20 cellular contexts compared by ENCODE assay signal in the genomic region with DNA sequence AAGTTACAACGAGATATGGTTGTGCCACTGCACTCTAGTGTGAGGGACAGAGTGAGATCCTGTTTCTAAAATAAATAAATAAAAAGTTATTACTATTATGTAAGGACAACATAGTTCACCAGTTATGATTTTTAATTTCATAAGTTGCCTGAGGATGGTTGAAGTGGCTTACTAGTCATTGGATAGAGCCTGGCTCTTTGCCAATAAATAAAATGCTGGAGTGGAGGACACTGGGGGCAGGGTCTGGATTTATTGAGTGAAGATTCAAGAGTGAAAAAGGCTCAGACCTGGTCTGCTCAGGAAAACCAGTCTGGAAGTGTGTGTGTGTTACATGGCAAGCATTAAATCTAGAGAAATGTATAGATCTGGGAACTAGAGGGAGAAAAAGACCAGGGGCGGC. TPM values are rescaled to one million over a fixed set of nuclear protein-coding genes. Genes with fewer than 3 reads are reported as not detected.
A peak's percentile ranks its signal among the peaks of the same experiment; 100 is the strongest.
DNase-seq lines count a peak whose midpoint lies in the region; ATAC-seq and TF ChIP-seq lines count a peak whose summit lies in the region.
"Had no signal": no experiment of that assay in that cellular context is flagged by ENCODE, and none has a peak within 500 bp of the region (broad histone marks: within the 10 kb centered on the region; RNA-seq: fewer than 3 reads in every experiment).

No MANE protein-coding gene starts in this region.

- H3K4me2 ChIP-seq in PC-3 (ENCODE audit: low read length) = no peak overlapping the region

- H3K27ac Mint-ChIP-seq in activated naive CD8-positive, alpha-beta T cell = no peak overlapping the region
- H3K27ac Mint-ChIP-seq in activated naive CD8-positive, alpha-beta T cell treated with anti-CD3 and anti-CD28 coated beads, Interleukin-2, amount 50 U/mL, for 24 hours = no peak overlapping the region
- H3K27ac Mint-ChIP-seq in T-helper 17 cell = peak overlapping the region; percentile 95
- peak overlapping the region; percentile 17 for H3K27ac Mint-ChIP-seq in mesothelial cell of epicardium
- H3K27ac Mint-ChIP-seq: activated T-helper 2 cell treated with anti-CD3 and anti-CD28 coated beads, Interferon-gamma antibody, Interleukin-2, Interleukin-4, amounts not matched to agents 10 μg/mL and 5 μg/mL and 100 μg/mL, durations not matched to agents 14 hours and 24 hours and 36 hours had no signal

- H2AFZ ChIP-seq in PC-3 (ENCODE audit: low read length) = no peak overlapping the region

- H4K20me1 ChIP-seq in PC-3 (ENCODE audit: low read length) = no peaks in the 10 kb centered on the region

- no peak for DNase-seq in activated naive CD8-positive, alpha-beta T cell treated with anti-CD3 and anti-CD28 coated beads, Interleukin-2, amount 50 U/mL, for 24 hours
- DNase-seq in T-helper 17 cell = no peak
- no peak for DNase-seq in mesothelial cell of epicardium (ENCODE audit: low spot score in 2 of 2, unreplicated experiment in 2 of 2)
- DNase-seq in upper lobe of right lung = no peak
- DNase-seq in PC-3 = no peak
- no peak for DNase-seq in NCI-H1930 (lab: John Stamatoyannopoulos, UW)
- no peak for DNase-seq in HT-29 (ENCODE audit: low spot score)
- DNase-seq: amygdala, GOT3, mammary epithelial cell, NCI-H187 treated with DMSO at 0.1 percent for 48 hours, NCI-H446 treated with DMSO at 0.1 percent for 48 hours, Right ventricle myocardium superior, transverse colon had no signal

- no peak for ATAC-seq in activated naive CD8-positive, alpha-beta T cell treated with anti-CD3 and anti-CD28 coated beads, Interleukin-2, amount 50 U/mL, for 24 hours
- ATAC-seq in T-helper 17 cell (no peak), upper lobe of right lung (no peak), PC-3 (no peak)

- H3K4me3 ChIP-seq in upper lobe of right lung (peak overlapping the region; percentile 68), PC-3 (ENCODE audit: low read length) (no peak overlapping the region)

- no peaks in the 10 kb centered on the region for H3K36me3 ChIP-seq in upper lobe of right lung
- H3K36me3 ChIP-seq in PC-3 (ENCODE audit: low read depth, low read length) = no peaks in the 10 kb centered on the region
- H3K36me3 ChIP-seq: transverse colon had no signal

- no peaks in the 10 kb centered on the region for H3K27me3 Mint-ChIP-seq in activated naive CD8-positive, alpha-beta T cell
- no peaks in the 10 kb centered on the region for H3K27me3 Mint-ChIP-seq in activated naive CD8-positive, alpha-beta T cell treated with anti-CD3 and anti-CD28 coated beads, Interleukin-2, amount 50 U/mL, for 24 hours
- H3K27me3 Mint-ChIP-seq in T-helper 17 cell (no peaks in the 10 kb centered on the region), mesothelial cell of epicardium (ENCODE audit: low read depth) (no peaks in the 10 kb centered on the region)

- CTCF ChIA-PET in PC-3 (lab: Charles Lee) = no interaction called here

- TF ChIP-seq CTCF in mesothelial cell of epicardium (IDR thresholded peaks at IDR 0.05; ENCODE audit: unreplicated experiment) = no peak
- no peak for TF ChIP-seq CTCF in upper lobe of right lung (IDR thresholded peaks at IDR 0.05)
- no peak for TF ChIP-seq CTCF in PC-3 (conservative IDR thresholded peaks at IDR 0.05; ENCODE audit: low read depth, low read length)

- POLR2A ChIA-PET in PC-3 (lab: Charles Lee; ENCODE audit: unreplicated experiment) = no interaction called here

- H3K9me2 ChIP-seq in PC-3 (replicated peaks; ENCODE audit: low read length) = no peaks in the 10 kb centered on the region

- intact Hi-C loops in upper lobe of right lung (cut with DNase I) = no loop called here
- intact Hi-C loops in PC-3 (cut with micrococcal nuclease) = no loop called here

- no peaks in the 10 kb centered on the region for H3K9me3 Mint-ChIP-seq in activated naive CD8-positive, alpha-beta T cell (ENCODE audit: low read depth)
- H3K9me3 Mint-ChIP-seq in activated naive CD8-positive, alpha-beta T cell treated with anti-CD3 and anti-CD28 coated beads, Interleukin-2, amount 50 U/mL, for 24 hours = no peaks in the 10 kb centered on the region
- no peaks in the 10 kb centered on the region for H3K9me3 Mint-ChIP-seq in mesothelial cell of epicardium
- H3K9me3 Mint-ChIP-seq: activated T-helper 2 cell treated with anti-CD3 and anti-CD28 coated beads, Interferon-gamma antibody, Interleukin-2, Interleukin-4, amounts not matched to agents 10 μg/mL and 5 μg/mL and 100 μg/mL, durations not matched to agents 14 hours and 24 hours and 36 hours had no signal

- H3K9me3 ChIP-seq in T-helper 17 cell (ENCODE audit: control insufficient read depth, low read length, poor library complexity, severe bottlenecking) (no peaks in the 10 kb centered on the region), upper lobe of right lung (no peaks in the 10 kb centered on the region), PC-3 (ENCODE audit: low read length) (no peaks in the 10 kb centered on the region)
- H3K9me3 ChIP-seq: transverse colon had no signal

- peaks cover 68% of the 10 kb centered on the region for H3K79me2 ChIP-seq in PC-3 (ENCODE audit: low read length)

- H3K27ac ChIP-seq in upper lobe of right lung (no peak overlapping the region), PC-3 (ENCODE audit: low read length) (no peak overlapping the region)
- H3K27ac ChIP-seq: transverse colon, VCaP had no signal

- no TSS peak for BruUV-seq in PC-3 (replicated peaks; lab: Mats Ljungman, UMichigan)

- H3K4me1 ChIP-seq in upper lobe of right lung = peaks cover 64% of the 10 kb centered on the region
- H3K4me1 ChIP-seq in PC-3 (ENCODE audit: insufficient read depth, low read length) = peaks cover 19% of the 10 kb centered on the region

- peaks cover 76% of the 10 kb centered on the region for H3K4me1 Mint-ChIP-seq in activated naive CD8-positive, alpha-beta T cell (ENCODE audit: low read depth)
- peaks cover 58% of the 10 kb centered on the region for H3K4me1 Mint-ChIP-seq in activated naive CD8-positive, alpha-beta T cell treated with anti-CD3 and anti-CD28 coated beads, Interleukin-2, amount 50 U/mL, for 24 hours
- H3K4me1 Mint-ChIP-seq in T-helper 17 cell (peaks cover 47% of the 10 kb centered on the region), mesothelial cell of epicardium (peaks cover 25% of the 10 kb centered on the region)

- H3K9ac ChIP-seq in PC-3 (ENCODE audit: low read length) = no peak overlapping the region

- H3K27me3 ChIP-seq in upper lobe of right lung (no peaks in the 10 kb centered on the region), PC-3 (ENCODE audit: low read length) (no peaks in the 10 kb centered on the region)
- H3K27me3 ChIP-seq: transverse colon had no signal

- H3K36me3 Mint-ChIP-seq in activated naive CD8-positive, alpha-beta T cell = no peaks in the 10 kb centered on the region
- peaks cover 2% of the 10 kb centered on the region for H3K36me3 Mint-ChIP-seq in activated naive CD8-positive, alpha-beta T cell treated with anti-CD3 and anti-CD28 coated beads, Interleukin-2, amount 50 U/mL, for 24 hours (ENCODE audit: low read depth)
- peaks cover 2% of the 10 kb centered on the region for H3K36me3 Mint-ChIP-seq in T-helper 17 cell (ENCODE audit: low read depth)
- H3K36me3 Mint-ChIP-seq in mesothelial cell of epicardium = no peaks in the 10 kb centered on the region

- no peaks in the 10 kb centered on the region for H3F3A ChIP-seq in PC-3 (ENCODE audit: low read length, unreplicated experiment)

- H3K4me3 Mint-ChIP-seq in activated naive CD8-positive, alpha-beta T cell = peak overlapping the region; percentile 68
- no peak overlapping the region for H3K4me3 Mint-ChIP-seq in activated naive CD8-positive, alpha-beta T cell treated with anti-CD3 and anti-CD28 coated beads, Interleukin-2, amount 50 U/mL, for 24 hours
- H3K4me3 Mint-ChIP-seq in T-helper 17 cell (peak overlapping the region; percentile 15), mesothelial cell of epicardium (peak overlapping the region; percentile 5)

RNA-seq across cellular contexts. Expression of a gene that starts 2.1 kb away (rescaled TPM):
- total RNA-seq in T-helper 17 cell (10 to 100 TPM; 60.9 to 67.2 TPM), mesothelial cell of epicardium (55.6 to 56.6 TPM (median 56.2 TPM) in 3 replicates), upper lobe of right lung (78.2 TPM), PC-3 (2014; rRNA removed) (30.5 and 56.4 TPM in 2 replicates)
- total RNA-seq in HT-29 (2014; rRNA removed; shearing (Covaris generic)) = 50.8 and 54.2 TPM in 2 replicates

RNA-seq across cellular contexts. Expression of a gene that starts 12.3 kb away (rescaled TPM):
- under 1 TPM; 0.22 to 0.42 TPM for total RNA-seq in T-helper 17 cell
- 0.58 to 0.75 TPM (median 0.75 TPM) in 3 replicates for total RNA-seq in mesothelial cell of epicardium
- total RNA-seq in upper lobe of right lung = 25.1 TPM
- 2.9 and 3.1 TPM in 2 replicates for total RNA-seq in PC-3 (2014; rRNA removed)
- total RNA-seq in HT-29 (2014; rRNA removed; shearing (Covaris generic)) = 14.8 and 16.0 TPM in 2 replicates
- total RNA-seq: activated T-helper 2 cell treated with anti-CD3 and anti-CD28 coated beads, Interferon-gamma antibody, Interleukin-2, Interleukin-4, amounts not matched to agents 10 μg/mL and 5 μg/mL and 100 μg/mL, durations not matched to agents 14 hours and 24 hours and 36 hours; kidney epithelial cell; T-helper 1 cell treated with Interleukin-12 subunit alpha and Interleukin-12 subunit beta and Interleukin-4 antibody, amounts not matched to agents 30 ng/mL and 1 ng/mL, for 36 hours had no signal

RNA-seq across cellular contexts. Expression of a gene that starts 26.1 kb away (rescaled TPM):
- 1 to 10 TPM; 1.5 to 3.1 TPM for total RNA-seq in T-helper 17 cell
- total RNA-seq in mesothelial cell of epicardium = 1.6 to 3.0 TPM (median 2.3 TPM) in 3 replicates
- 5.3 TPM for total RNA-seq in upper lobe of right lung
- total RNA-seq in PC-3 (2014; rRNA removed) = 0.12 and 0.51 TPM in 2 replicates
- total RNA-seq in HT-29 (2014; rRNA removed; shearing (Covaris generic)) = 1.9 and 2.2 TPM in 2 replicates

RNA-seq across cellular contexts. Expression of a gene that starts 29.2 kb away (rescaled TPM):
- total RNA-seq in T-helper 17 cell (not detected), mesothelial cell of epicardium (1.7 to 2.1 TPM (median 1.7 TPM) in 3 replicates), upper lobe of right lung (4.3 TPM), PC-3 (2014; rRNA removed) (1.2 and 1.4 TPM in 2 replicates)
- 0.25 and 0.65 TPM in 2 replicates for total RNA-seq in HT-29 (2014; rRNA removed; shearing (Covaris generic))
- total RNA-seq: activated T-helper 2 cell treated with anti-CD3 and anti-CD28 coated beads, Interferon-gamma antibody, Interleukin-2, Interleukin-4, amounts not matched to agents 10 μg/mL and 5 μg/mL and 100 μg/mL, durations not matched to agents 14 hours and 24 hours and 36 hours; kidney epithelial cell; mammary epithelial cell; T-helper 1 cell treated with Interleukin-12 subunit alpha and Interleukin-12 subunit beta and Interleukin-4 antibody, amounts not matched to agents 30 ng/mL and 1 ng/mL, for 36 hours had no signal

RNA-seq across cellular contexts. Expression of a gene that starts 31.3 kb away (rescaled TPM):
- total RNA-seq in T-helper 17 cell (not detected), mesothelial cell of epicardium (0.09 TPM in 1 of 3 replicates, not detected in the others), upper lobe of right lung (not detected), PC-3 (2014; rRNA removed) (not detected in 2 replicates)
- 0.13 TPM in 1 of 2 replicates, not detected in the other for total RNA-seq in HT-29 (2014; rRNA removed; shearing (Covaris generic))
- total RNA-seq: activated T-helper 2 cell treated with anti-CD3 and anti-CD28 coated beads, Interferon-gamma antibody, Interleukin-2, Interleukin-4, amounts not matched to agents 10 μg/mL and 5 μg/mL and 100 μg/mL, durations not matched to agents 14 hours and 24 hours and 36 hours; Calu3; kidney epithelial cell; mammary epithelial cell; Right ventricle myocardium superior; T-helper 1 cell treated with Interleukin-12 subunit alpha and Interleukin-12 subunit beta and Interleukin-4 antibody, amounts not matched to agents 30 ng/mL and 1 ng/mL, for 36 hours; transverse colon had no signal

Comparison
In these comparisons a context has a peak if more than half of its experiments do, and no peak if none do; other contexts are left out.
1. H3K27ac Mint-ChIP-seq: peak in T-helper 17 cell (single experiment) and mesothelial cell of epicardium (single experiment); none in activated naive CD8-positive, alpha-beta T cell (single experiment) and activated naive CD8-positive, alpha-beta T cell treated with anti-CD3 and anti-CD28 coated beads, Interleukin-2, amount 50 U/mL, for 24 hours (single experiment).